ENCODE assay signal across 11 cellular contexts in the genomic region with DNA sequence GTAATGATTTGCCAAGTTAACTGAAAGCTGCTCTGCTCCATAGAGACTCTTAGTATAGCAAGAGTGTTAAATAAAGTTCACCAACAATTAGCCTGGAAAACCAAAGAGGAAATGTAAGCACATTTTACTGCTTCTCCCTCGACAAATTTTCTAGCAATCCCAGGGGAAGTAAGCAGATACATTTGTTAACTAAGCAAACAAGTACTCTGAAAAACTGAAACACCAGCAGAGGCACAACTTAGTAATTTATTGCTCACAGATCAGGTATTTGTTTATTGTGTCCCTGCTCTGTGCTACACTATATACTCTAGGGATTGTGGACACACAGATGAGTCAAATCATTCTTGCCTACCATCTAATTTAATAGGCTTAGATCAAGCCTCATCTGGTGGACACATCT.
DNase-seq lines count a peak whose midpoint lies in the region; TF ChIP-seq lines count a peak whose summit lies in the region.
"Had no signal": no experiment of that assay in that cellular context is flagged by ENCODE, and none has a peak within 500 bp of the region (broad histone marks: within the 10 kb centered on the region; RNA-seq: fewer than 3 reads in every experiment).

No MANE protein-coding gene starts in this region.

- no peaks in the 10 kb centered on the region for H3K9me2 ChIP-seq in GM23248 (ENCODE audit: insufficient read depth)

- intact Hi-C loops in CD14-positive monocyte (cut with micrococcal nuclease), result no loop called here

- H3K27ac Mint-ChIP-seq in CD14-positive monocyte, result no peak overlapping the region

- peak overlapping the region; percentile 71 for H3K27ac ChIP-seq in GM23248
- H3K27ac ChIP-seq in RWPE1, result no peak overlapping the region

- H4K20me1 ChIP-seq in GM23248 (ENCODE audit: insufficient read depth), result no peaks in the 10 kb centered on the region

- peaks cover 37% of the 10 kb centered on the region for H3F3A ChIP-seq in GM23248 (ENCODE audit: insufficient read depth)

- H3K27me3 ChIP-seq in GM23248 (replicated peaks; ENCODE audit: insufficient read depth), result no peaks in the 10 kb centered on the region

- peaks cover 49% of the 10 kb centered on the region for H3K4me1 ChIP-seq in GM23248 (ENCODE audit: insufficient read depth)

- no peaks in the 10 kb centered on the region for H3K36me3 ChIP-seq in GM23248 (ENCODE audit: low read depth)

- WGBS in GM23248 (ENCODE audit: low coverage in 1 of 2, low lambda C conversion rate in 2 of 2, missing lambda C conversion rate in 2 of 2), 2 experiments, result 0% methylated on average over 1 of the region's 1 CpG

- no peak for TF ChIP-seq CTCF in RWPE1 (conservative IDR thresholded peaks at IDR 0.05; ENCODE audit: low read depth)
- no peak for TF ChIP-seq CTCF in fibroblast of the aortic adventitia (IDR thresholded peaks at IDR 0.05; ENCODE audit: insufficient read depth, low read length)
- no peak for TF ChIP-seq CTCF in CD14-positive monocyte (IDR thresholded peaks at IDR 0.05)

- H3K9me3 Mint-ChIP-seq in CD14-positive monocyte, result peaks cover 0 to 2% (median 0%) of the 10 kb centered on the region in 7 donors

- peak overlapping the region; percentile 43 for H3K4me3 ChIP-seq in GM23248
- H3K4me3 ChIP-seq in fibroblast of the aortic adventitia (ENCODE audit: low read depth, low read length), result no peak overlapping the region
- no peak overlapping the region for H3K4me3 ChIP-seq in skeletal muscle cell (ENCODE audit: low read depth, low read length)
- H3K4me3 ChIP-seq: lung had no signal

- DNase-seq in GM23248 (peak; percentile 81), RWPE1 (ENCODE audit: low spot score) (peak; percentile 17), fibroblast of the aortic adventitia (ENCODE audit: low read depth) (peak; percentile 51), skeletal muscle cell (ENCODE audit: low read depth) (peak; percentile 63), OCI-M2 (lab: John Stamatoyannopoulos, UW; ENCODE audit: unreplicated experiment) (no peak), CD14-positive monocyte (ENCODE audit: low spot score) (no peak)
- DNase-seq in stimulated activated CD8-positive, alpha-beta memory T cell treated with anti-CD3 and anti-CD28 coated beads, Interleukin-4, amount 100 ng/mL, for 48 hours, result no peak
- no peak for DNase-seq in activated CD4-positive, alpha-beta T cell treated with anti-CD3 and anti-CD28 coated beads for 48 hours
- DNase-seq: activated naive CD4-positive, alpha-beta T cell treated with anti-CD3 and anti-CD28 coated beads, Interleukin-2, amount 50 U/mL, for 16 hours; NCI-H1436 had no signal

- no peak overlapping the region for H3K4me3 Mint-ChIP-seq in CD14-positive monocyte

- peaks cover 82% of the 10 kb centered on the region for H3K79me2 ChIP-seq in GM23248 (ENCODE audit: insufficient read depth)

- no peaks in the 10 kb centered on the region for H3K36me3 Mint-ChIP-seq in CD14-positive monocyte

- H2AFZ ChIP-seq in GM23248, result no peak overlapping the region

- no peaks in the 10 kb centered on the region for H3K27me3 Mint-ChIP-seq in CD14-positive monocyte (ENCODE audit: low read depth in 3 of 3)

- H3K9ac ChIP-seq in GM23248, result peak overlapping the region; percentile 23; the same call in 1 of the 2 replicates

- H3K4me2 ChIP-seq in GM23248 (ENCODE audit: unreplicated experiment), result peak overlapping the region; percentile 63

- CTCF ChIA-PET in RWPE1 (lab: Yijun Ruan, JAX), result no interaction called here

- in situ Hi-C loops in GM23248 (cut with MboI), result no loop called here

- H3K9me3 ChIP-seq in GM23248 (ENCODE audit: low read depth), result no peaks in the 10 kb centered on the region

- POLR2A ChIA-PET in RWPE1 (lab: Yijun Ruan, JAX; ENCODE audit: low non-redundant PET), result no interaction called here

- peaks cover 13% of the 10 kb centered on the region for H3K4me1 Mint-ChIP-seq in CD14-positive monocyte

Comparison
In these comparisons a context has a peak if more than half of its experiments do, and no peak if none do; other contexts are left out.
1. DNase-seq: peak in GM23248 (single experiment), RWPE1 (single experiment), fibroblast of the aortic adventitia (single experiment) and skeletal muscle cell (single experiment); none in stimulated activated CD8-positive, alpha-beta memory T cell treated with anti-CD3 and anti-CD28 coated beads, Interleukin-4, amount 100 ng/mL, for 48 hours (single experiment), OCI-M2 (single experiment), CD14-positive monocyte (single experiment) and activated CD4-positive, alpha-beta T cell treated with anti-CD3 and anti-CD28 coated beads for 48 hours (single experiment).